Comparison of ENCODE assay signal across 10 cellular contexts in genomic region chr21:36430841-36431240, GRCh38. TPM values are rescaled to one million over a fixed set of nuclear protein-coding genes. Genes with fewer than 3 reads are reported as not detected.
DNase-seq lines count a peak whose midpoint lies in the region; ATAC-seq and TF ChIP-seq lines count a peak whose summit lies in the region.
"Had no signal": no experiment of that assay in that cellular context is flagged by ENCODE, and none has a peak within 500 bp of the region (broad histone marks: within the 10 kb centered on the region; RNA-seq: fewer than 3 reads in every experiment).

No MANE protein-coding gene starts in this region.

- H3K4me1 Mint-ChIP-seq in activated T-cell treated with anti-CD3 and anti-CD28 coated beads, Interleukin-2, amount 50 U/mL, for 24 hours (ENCODE audit: low read depth) = peaks cover 20% of the 10 kb centered on the region
- peaks cover 23% of the 10 kb centered on the region for H3K4me1 Mint-ChIP-seq in endodermal cell

- no peaks in the 10 kb centered on the region for H3K9me3 Mint-ChIP-seq in activated T-cell treated with anti-CD3 and anti-CD28 coated beads, Interleukin-2, amount 50 U/mL, for 24 hours
- no peaks in the 10 kb centered on the region for H3K9me3 Mint-ChIP-seq in endodermal cell

- WGBS in adrenal gland, 4 donors = 58 to 62% (median 61%) methylated on average over 3 to 4 of the region's 4 CpGs
- WGBS in endodermal cell (ENCODE audit: insufficient coverage in 1 of 2, insufficient read length in 1 of 2), 2 experiments = 82 to 93% methylated on average over 3 to 4 of the region's 4 CpGs

- H3K27me3 ChIP-seq in adrenal gland = no peaks in the 10 kb centered on the region
- H3K27me3 ChIP-seq in subcutaneous abdominal adipose tissue (ENCODE audit: control insufficient read depth in 5 of 5, insufficient read depth in 4 of 5, low read length in 5 of 5) = peaks cover 3 to 10% (median 7%) of the 10 kb centered on the region in 5 donors
- H3K27me3 ChIP-seq in endodermal cell (ENCODE audit: control insufficient read depth, insufficient read depth, low read length, poor library complexity, severe bottlenecking) = no peaks in the 10 kb centered on the region
- H3K27me3 ChIP-seq: tibial nerve had no signal

- intact Hi-C loops in adrenal gland (cut with DNase I) = loop anchor here in 1 of 2 donors (5.0 kb wide), 1 partner anchor 1796 kb away; no protein-coding TSS in a partner anchor

- H3K27me3 Mint-ChIP-seq in activated T-cell treated with anti-CD3 and anti-CD28 coated beads, Interleukin-2, amount 50 U/mL, for 24 hours = peaks cover 37% of the 10 kb centered on the region
- H3K27me3 Mint-ChIP-seq in endodermal cell (ENCODE audit: insufficient read depth) = no peaks in the 10 kb centered on the region

- H3K9ac ChIP-seq in subcutaneous abdominal adipose tissue (ENCODE audit: low read length in 5 of 5) = no peak overlapping the region
- no peak overlapping the region for H3K9ac ChIP-seq in endodermal cell (ENCODE audit: extremely low read depth, low read length, poor library complexity, severe bottlenecking)

- H3K4me3 Mint-ChIP-seq in activated T-cell treated with anti-CD3 and anti-CD28 coated beads, Interleukin-2, amount 50 U/mL, for 24 hours = peak overlapping the region; percentile 70
- H3K4me3 Mint-ChIP-seq in endodermal cell = no peak overlapping the region

- H3K27ac ChIP-seq in adrenal gland (peak overlapping the region in 4 of 5 donors; percentile 64 to 88 (median 82)), subcutaneous abdominal adipose tissue (ENCODE audit: low read depth, low read length) (no peak overlapping the region), endodermal cell (ENCODE audit: low read depth, low read length) (no peak overlapping the region)

- H3K27ac Mint-ChIP-seq in activated T-cell treated with anti-CD3 and anti-CD28 coated beads, Interleukin-2, amount 50 U/mL, for 24 hours = no peak overlapping the region
- H3K27ac Mint-ChIP-seq in endodermal cell = no peak overlapping the region

- ATAC-seq in HG02884 (IDR thresholded peaks at IDR 0.05; ENCODE audit: unreplicated experiment) = no peak
- no peak for ATAC-seq in GM18498 (IDR thresholded peaks at IDR 0.05; ENCODE audit: unreplicated experiment)

- DNase-seq in activated T-cell treated with anti-CD3 and anti-CD28 coated beads, Interleukin-2, amount 50 U/mL, for 24 hours = no peak
- DNase-seq in activated T-cell treated with anti-CD3 and anti-CD28 coated beads for 4 hours (no peak), adrenal gland (no peak), iris pigment epithelial cell (ENCODE audit: low read depth) (peak; percentile 59), endodermal cell (no peak)
- DNase-seq: NCI-H510A treated with DMSO at 0.1 percent for 48 hours had no signal

- no peak for TF ChIP-seq POLR2A in adrenal gland (IDR thresholded peaks at IDR 0.05)

- H3K4me3 ChIP-seq in adrenal gland (peak overlapping the region in 1 of 4 donors; percentile 45), subcutaneous abdominal adipose tissue (ENCODE audit: low read depth in 1 of 5, low read length in 5 of 5) (peak overlapping the region in 3 of 5 donors; percentile 32 to 51 (median 50)), endodermal cell (ENCODE audit: low read length) (no peak overlapping the region)

- H3K9me3 ChIP-seq in adrenal gland (replicated peaks in 1 of 3) = no peaks in the 10 kb centered on the region
- no peaks in the 10 kb centered on the region for H3K9me3 ChIP-seq in subcutaneous abdominal adipose tissue (ENCODE audit: control insufficient read depth in 5 of 5, low read length in 5 of 5)
- no peaks in the 10 kb centered on the region for H3K9me3 ChIP-seq in endodermal cell (ENCODE audit: control insufficient read depth, low read length)
- H3K9me3 ChIP-seq: tibial nerve had no signal

- TF ChIP-seq CTCF in adrenal gland (IDR thresholded peaks at IDR 0.05) = no peak
- no peak for TF ChIP-seq CTCF in endodermal cell (conservative IDR thresholded peaks at IDR 0.05)

- H3K36me3 ChIP-seq in adrenal gland (replicated peaks in 1 of 2) = no peaks in the 10 kb centered on the region
- no peaks in the 10 kb centered on the region for H3K36me3 ChIP-seq in subcutaneous abdominal adipose tissue (ENCODE audit: control insufficient read depth in 5 of 5, insufficient read depth in 5 of 5, low read length in 5 of 5)
- H3K36me3 ChIP-seq in endodermal cell (ENCODE audit: control insufficient read depth, insufficient read depth, low read length) = no peaks in the 10 kb centered on the region
- H3K36me3 ChIP-seq: tibial nerve had no signal

- no peaks in the 10 kb centered on the region for H3K36me3 Mint-ChIP-seq in activated T-cell treated with anti-CD3 and anti-CD28 coated beads, Interleukin-2, amount 50 U/mL, for 24 hours (ENCODE audit: low read depth)
- H3K36me3 Mint-ChIP-seq in endodermal cell (ENCODE audit: low read depth) = no peaks in the 10 kb centered on the region

- H3K4me1 ChIP-seq in adrenal gland (replicated peaks in 1 of 2) (peaks cover 0 to 18% of the 10 kb centered on the region in 2 donors), subcutaneous abdominal adipose tissue (ENCODE audit: control insufficient read depth in 5 of 5, insufficient read depth in 5 of 5, low read length in 5 of 5) (peaks cover 2 to 11% (median 8%) of the 10 kb centered on the region in 5 donors), endodermal cell (ENCODE audit: control insufficient read depth, insufficient read depth, low read length) (peaks cover 6% of the 10 kb centered on the region)

RNA-seq across cellular contexts. Expression of gene CHAF1B, which starts 45.6 kb away (rescaled TPM):
- 1 to 10 TPM in 5 of 8 donors, under 1 TPM in 3; 0.30 to 1.4 (median 1.2) TPM for total RNA-seq in adrenal gland
- polyA plus RNA-seq in adrenal gland = 1 to 10 TPM in 1 of 3 donors, under 1 TPM in 2; 0.77 to 1.1 (median 0.80) TPM
- total RNA-seq in endodermal cell = 10 to 100 TPM; 16.3 to 27.1 TPM
- polyA plus RNA-seq in endodermal cell (2013, experiment 1 of 2) = 14.6 TPM
- polyA plus RNA-seq in endodermal cell (2013, experiment 2 of 2) = 11.7 TPM

RNA-seq across cellular contexts. Expression of gene CLDN14, which starts 49.1 kb away (rescaled TPM):
- not detected for total RNA-seq in adrenal gland
- polyA plus RNA-seq in adrenal gland = not detected
- not detected for total RNA-seq in endodermal cell
- polyA plus RNA-seq in endodermal cell (2013, experiment 1 of 2) = not detected
- not detected for polyA plus RNA-seq in endodermal cell (2013, experiment 2 of 2)

Comparison
In these comparisons a context has a peak if more than half of its experiments do, and no peak if none do; other contexts are left out.
1. H3K27ac ChIP-seq: peak in adrenal gland (4 of 5); none in subcutaneous abdominal adipose tissue (single experiment) and endodermal cell (single experiment).
2. RNA of gene CHAF1B, which starts 45.6 kb away (total RNA-seq): 16.3 to 27.1 TPM in endodermal cell; 0.30 to 1.4 TPM in adrenal gland; every median in the first group is over 4 times any median in the second.